Comparison of ENCODE assay signal across 8 cellular contexts in genomic region chr20:49811825-49812462, GRCh38. TPM values are rescaled to one million over a fixed set of nuclear protein-coding genes. Genes with fewer than 3 reads are reported as not detected.
DNase-seq lines count a peak whose midpoint lies in the region; ATAC-seq and TF ChIP-seq lines count a peak whose summit lies in the region.

No MANE protein-coding gene starts in this region.

- H3K4me1 ChIP-seq in H9 (ENCODE audit: insufficient read depth, low read length), result no peaks in the 10 kb centered on the region; the same call in 1 of the 2 replicates
- no peaks in the 10 kb centered on the region for H3K4me1 ChIP-seq in prostate gland (replicated peaks)

- no peak overlapping the region for H3K56ac ChIP-seq in H9 (ENCODE audit: insufficient read length, low read depth, low read length)

- no CpG with 5 or more reads among the region's 10 CpGs for WGBS in H9 (ENCODE audit: extremely low coverage, insufficient read length, low lambda C conversion rate)
- WGBS in prostate gland, result 22% methylated on average over 10 of the region's 10 CpGs

- H3K18ac ChIP-seq in H9 (ENCODE audit: insufficient read length, low read depth, low read length), result peak overlapping the region; percentile 28

- H3K4ac ChIP-seq in H9 (ENCODE audit: low read depth, low read length), result no peak overlapping the region

- intact Hi-C loops in prostate gland (cut with DNase I), result no loop called here

- no peaks in the 10 kb centered on the region for H3K79me2 ChIP-seq in H9 (ENCODE audit: insufficient read depth, low read length)

- H3K36me3 ChIP-seq in prostate gland, result no peaks in the 10 kb centered on the region

- H3K23me2 ChIP-seq in H9 (ENCODE audit: insufficient read length, low read depth, low read length, poor library complexity, severe bottlenecking), result peaks cover 8% of the 10 kb centered on the region

- TF ChIP-seq POLR2A in prostate gland (IDR thresholded peaks at IDR 0.05), result no peak

- H2BK120ac ChIP-seq in H9 (ENCODE audit: low read depth, low read length, poor library complexity, severe bottlenecking), result peak overlapping the region; percentile 65

- H4K20me1 ChIP-seq in H9 (ENCODE audit: control insufficient read depth, insufficient read depth, insufficient read length), result no peaks in the 10 kb centered on the region

- H4K8ac ChIP-seq in H9 (replicated peaks; ENCODE audit: insufficient read length, low read depth, low read length), result no peak overlapping the region

- no peak overlapping the region for H3K23ac ChIP-seq in H9 (ENCODE audit: insufficient read length, low read depth, low read length)

- H3K4me3 Mint-ChIP-seq in H9, result peak overlapping the region; percentile 88 to 89

- peaks cover 17 to 27% of the 10 kb centered on the region in 2 experiments for H3K4me1 Mint-ChIP-seq in H9

- H3K14ac ChIP-seq in H9 (ENCODE audit: insufficient read depth, low read length), result peak overlapping the region; percentile 81

- no peak overlapping the region for H2BK12ac ChIP-seq in H9 (ENCODE audit: insufficient read length, low read depth, low read length)

- no peak overlapping the region for H2AK5ac ChIP-seq in H9 (ENCODE audit: insufficient read length, low read length)

- TF ChIP-seq CTCF in AG04450 (IDR thresholded peaks at IDR 0.05; ENCODE audit: low read depth, low read length) (no peak), H9 (conservative IDR thresholded peaks at IDR 0.05) (no peak), VCaP (conservative IDR thresholded peaks at IDR 0.05) (no peak), prostate gland (IDR thresholded peaks at IDR 0.05) (no peak)

- DNase-seq in AG04450 (ENCODE audit: low read depth, low spot score) (no peak), H9 (no peak), glomerular visceral epithelial cell (ENCODE audit: extremely low spot score) (peak; percentile 55), prostate gland (ENCODE audit: low spot score) (no peak), occipital lobe (lab: John Stamatoyannopoulos, UW) (no peak), MV-4-11 (lab: John Stamatoyannopoulos, UW) (no peak)

- no peaks in the 10 kb centered on the region for H3K27me3 Mint-ChIP-seq in H9 (ENCODE audit: low read depth)

- H3K79me1 ChIP-seq in H9 (ENCODE audit: insufficient read depth, low read depth, low read length, poor library complexity, severe bottlenecking), result no peaks in the 10 kb centered on the region

- H3K4me3 ChIP-seq in AG04450 (ENCODE audit: low read depth, low read length) (peak overlapping the region; percentile 86), prostate gland (peak overlapping the region; percentile 70 to 71)

- no peak overlapping the region for H2AFZ ChIP-seq in H9 (ENCODE audit: low read length)

- H3K9me3 Mint-ChIP-seq in H9, result no peaks in the 10 kb centered on the region; a peak in 1 of 5 replicates

- no peak overlapping the region for H2BK20ac ChIP-seq in H9 (ENCODE audit: low read depth, low read length, poor library complexity, severe bottlenecking)

- POLR2A ChIA-PET in AG04450 (lab: Yijun Ruan, JAX), result interaction anchor here (0.7 to 1.0 kb wide), 4 partner anchors 10 to 194 kb away, joined by 3 to 4 read pairs (median 3); no protein-coding TSS in a partner anchor

- H3K27me3 ChIP-seq in AG04450 (ENCODE audit: control insufficient read depth, insufficient read depth, low read length) (no peaks in the 10 kb centered on the region), H9 (ENCODE audit: insufficient read depth, low read length) (no peaks in the 10 kb centered on the region), prostate gland (replicated peaks; ENCODE audit: insufficient read depth) (no peaks in the 10 kb centered on the region)

- no peak overlapping the region for H2BK15ac ChIP-seq in H9 (ENCODE audit: low read depth, low read length)

- H3K4me2 ChIP-seq in H9 (ENCODE audit: insufficient read depth, insufficient read length, low read length), result peak overlapping the region; percentile 88

- no peak overlapping the region for H2BK5ac ChIP-seq in H9 (ENCODE audit: insufficient read length, low read length)

- H4K5ac ChIP-seq in H9 (ENCODE audit: insufficient read length, low read depth, low read length), result peak overlapping the region; percentile 54

- CTCF ChIA-PET in AG04450 (lab: Charles Lee), result interaction anchor here (1.8 kb wide), 1 partner anchor 201 kb away, joined by 4 read pairs; no protein-coding TSS in a partner anchor

- peak overlapping the region; percentile 69 for H3K9ac ChIP-seq in H9 (ENCODE audit: extremely low read depth, insufficient read length, low read length)

- no peak overlapping the region for H4K91ac ChIP-seq in H9 (ENCODE audit: insufficient read length, low read depth, low read length)

- H3K36me3 Mint-ChIP-seq in H9 (ENCODE audit: insufficient read depth in 1 of 3, low read depth in 3 of 3), result peaks cover 0 to 21% (median 18%) of the 10 kb centered on the region in 3 experiments; a peak in 6 of 7 replicates

- ATAC-seq in HG02798 (IDR thresholded peaks at IDR 0.05; ENCODE audit: poor library complexity, unreplicated experiment), result no peak

- peak overlapping the region; percentile 96 to 99 (median 98) for H3K27ac Mint-ChIP-seq in H9

- H3K27ac ChIP-seq in AG04450 (ENCODE audit: low read depth, low read length) (peak overlapping the region; percentile 90), H9 (ENCODE audit: insufficient read length, low read depth, low read length) (peak overlapping the region; percentile 18), VCaP (peak overlapping the region; percentile 90), prostate gland (peak overlapping the region; percentile 91)

- H3K9me3 ChIP-seq in AG04450 (ENCODE audit: control insufficient read depth, insufficient read depth, low read length) (no peaks in the 10 kb centered on the region), H9 (ENCODE audit: control insufficient read depth, low read depth, low read length) (no peaks in the 10 kb centered on the region), prostate gland (no peaks in the 10 kb centered on the region)

- H3T11ph ChIP-seq in H9 (ENCODE audit: low read length), result no peak overlapping the region

RNA-seq across cellular contexts. Expression of gene SLC9A8, which starts 0.7 kb away (rescaled TPM):
- 2.3 and 3.2 TPM in 2 replicates for polyA plus RNA-seq in AG04450 (2011; rRNA removed)
- polyA minus RNA-seq in AG04450 (2011; rRNA and poly(A)+ RNA removed), result 9.5 and 10.1 TPM in 2 replicates
- total RNA-seq in H9 (2021) (7.5 and 7.9 TPM in 2 replicates), prostate gland (10 to 100 TPM; 13.5 to 26.4 TPM), occipital lobe (6.1 TPM)

Comparison
In these comparisons a context has a peak if more than half of its experiments do, and no peak if none do; other contexts are left out.
1. H3K27ac ChIP-seq: peak in every context shown above with its lines; median percentile 91 in prostate gland; 90 in AG04450; 90 in VCaP; 18 in H9.